Comparison of ENCODE assay signal across 10 cellular contexts in genomic region chr9:89359636-89360315, GRCh38. TPM values are rescaled to one million over a fixed set of nuclear protein-coding genes. Genes with fewer than 3 reads are reported as not detected.
DNase-seq lines count a peak whose midpoint lies in the region; ATAC-seq and TF ChIP-seq lines count a peak whose summit lies in the region.
"Had no signal": no experiment of that assay in that cellular context is flagged by ENCODE, and none has a peak within 500 bp of the region (broad histone marks: within the 10 kb centered on the region; RNA-seq: fewer than 3 reads in every experiment).

No MANE protein-coding gene starts in this region.

- H3K9me3 ChIP-seq in subcutaneous abdominal adipose tissue (ENCODE audit: control insufficient read depth in 5 of 5, low read length in 5 of 5) (no peaks in the 10 kb centered on the region), transverse colon (no peaks in the 10 kb centered on the region)

- TF ChIP-seq CTCF in VCaP (conservative IDR thresholded peaks at IDR 0.05) = no peak
- TF ChIP-seq CTCF in transverse colon (IDR thresholded peaks at IDR 0.05) = no peak

- no peak for TF ChIP-seq EP300 in transverse colon (IDR thresholded peaks at IDR 0.05; ENCODE audit: low read depth)

- in situ Hi-C loops in transverse colon (cut with MboI; ENCODE audit: low pct_ligation_motif_present in 1 of 4, low pct_unique_long_range_greater_than_20kb in 1 of 4, low sequenced_read_pairs in 3 of 4) = no loop called here

- intact Hi-C loops in activated CD4-positive, alpha-beta T cell treated with anti-CD3 and anti-CD28 coated beads, Interleukin-2, amount 10 ng/mL, durations not matched to agents 24 days and 14 days (cut with micrococcal nuclease) = no loop called here
- intact Hi-C loops in left cardiac atrium (cut with DNase I) = no loop called here
- intact Hi-C loops in transverse colon (cut with DNase I; ENCODE audit: low total_unique reads) = no loop called here

- no peak for DNase-seq in activated CD4-positive, alpha-beta T cell treated with anti-CD3 and anti-CD28 coated beads, Interleukin-2, amount 10 ng/mL, durations not matched to agents 24 days and 14 days
- DNase-seq in activated CD4-positive, alpha-beta T cell treated with anti-CD3 and anti-CD28 coated beads, Interleukin-2, amount 50 U/mL, for 1 hour = no peak
- DNase-seq in left cardiac atrium (peak; percentile 22), transverse colon (no peak), NCI-H1436 treated with DMSO at 0.1 percent for 48 hours (lab: John Stamatoyannopoulos, UW) (no peak), COR-L47 (lab: John Stamatoyannopoulos, UW) (no peak)
- DNase-seq: activated CD4-positive, alpha-beta T cell treated with anti-CD3 and anti-CD28 coated beads for 48 hours had no signal

- H3K4me3 ChIP-seq in subcutaneous abdominal adipose tissue (ENCODE audit: low read depth in 1 of 5, low read length in 5 of 5) (no peak overlapping the region), transverse colon (no peak overlapping the region)

- no peaks in the 10 kb centered on the region for H3K27me3 ChIP-seq in subcutaneous abdominal adipose tissue (ENCODE audit: control insufficient read depth in 5 of 5, insufficient read depth in 4 of 5, low read length in 5 of 5)
- no peaks in the 10 kb centered on the region for H3K27me3 ChIP-seq in transverse colon

- H3K9me3 Mint-ChIP-seq in activated CD4-positive, alpha-beta T cell treated with anti-CD3 and anti-CD28 coated beads, Interleukin-2, amount 10 ng/mL, durations not matched to agents 24 days and 14 days = no peaks in the 10 kb centered on the region

- H3K27ac ChIP-seq in VCaP (peak overlapping the region; percentile 11; the same call in 1 of the 2 replicates), subcutaneous abdominal adipose tissue (ENCODE audit: low read depth, low read length) (peak overlapping the region; percentile 9), transverse colon (no peak overlapping the region)

- no peak overlapping the region for H3K4me3 Mint-ChIP-seq in activated CD4-positive, alpha-beta T cell treated with anti-CD3 and anti-CD28 coated beads, Interleukin-2, amount 10 ng/mL, durations not matched to agents 24 days and 14 days
- H3K4me3 Mint-ChIP-seq: B cell had no signal

- H3K4me1 ChIP-seq in subcutaneous abdominal adipose tissue (ENCODE audit: control insufficient read depth in 5 of 5, insufficient read depth in 5 of 5, low read length in 5 of 5) (peaks cover 0 to 6% (median 0%) of the 10 kb centered on the region in 5 donors), transverse colon (no peaks in the 10 kb centered on the region)

- ATAC-seq in left cardiac atrium = peak in 1 of 2 donors; percentile 23

- H3K36me3 ChIP-seq in subcutaneous abdominal adipose tissue (ENCODE audit: control insufficient read depth in 5 of 5, insufficient read depth in 5 of 5, low read length in 5 of 5) = peaks cover 20 to 78% (median 75%) of the 10 kb centered on the region in 5 donors
- peaks cover 0 to 45% (median 20%) of the 10 kb centered on the region in 4 donors for H3K36me3 ChIP-seq in transverse colon

- no peak overlapping the region for H3K9ac ChIP-seq in subcutaneous abdominal adipose tissue (ENCODE audit: low read length in 5 of 5)

- H3K27me3 Mint-ChIP-seq in activated CD4-positive, alpha-beta T cell treated with anti-CD3 and anti-CD28 coated beads, Interleukin-2, amount 10 ng/mL, durations not matched to agents 24 days and 14 days = no peaks in the 10 kb centered on the region
- H3K27me3 Mint-ChIP-seq: B cell had no signal

- H3K4me1 Mint-ChIP-seq in activated CD4-positive, alpha-beta T cell treated with anti-CD3 and anti-CD28 coated beads, Interleukin-2, amount 10 ng/mL, durations not matched to agents 24 days and 14 days = peaks cover 9% of the 10 kb centered on the region
- H3K4me1 Mint-ChIP-seq: B cell had no signal

- H3K27ac Mint-ChIP-seq in activated CD4-positive, alpha-beta T cell treated with anti-CD3 and anti-CD28 coated beads, Interleukin-2, amount 10 ng/mL, durations not matched to agents 24 days and 14 days = peak overlapping the region; percentile 78

- no peak for TF ChIP-seq POLR2A in transverse colon (IDR thresholded peaks at IDR 0.05)

- WGBS in transverse colon (ENCODE audit: low coverage in 1 of 2), 2 donors = 80 to 87% methylated on average over 3 to 8 of the region's 8 CpGs

- H3K36me3 Mint-ChIP-seq in activated CD4-positive, alpha-beta T cell treated with anti-CD3 and anti-CD28 coated beads, Interleukin-2, amount 10 ng/mL, durations not matched to agents 24 days and 14 days (ENCODE audit: low read depth) = peaks cover 56% of the 10 kb centered on the region

RNA-seq across cellular contexts. Expression of gene SECISBP2, which starts 41.5 kb away (rescaled TPM):
- 48.6 and 50.7 TPM in 2 replicates for total RNA-seq in activated CD4-positive, alpha-beta T cell treated with anti-CD3 and anti-CD28 coated beads, Interleukin-2, amount 10 ng/mL, durations not matched to agents 24 days and 14 days
- 10 to 100 TPM; 17.1 to 22.7 TPM for total RNA-seq in left cardiac atrium
- total RNA-seq in transverse colon = 100 to 1,000 TPM in 1 of 4 donors, 10 to 100 TPM in 3; 46.8 to 127 (median 69.6) TPM

RNA-seq across cellular contexts. Expression of gene CKS2, which starts 48.8 kb away (rescaled TPM):
- total RNA-seq in activated CD4-positive, alpha-beta T cell treated with anti-CD3 and anti-CD28 coated beads, Interleukin-2, amount 10 ng/mL, durations not matched to agents 24 days and 14 days = 167 and 176 TPM in 2 replicates
- total RNA-seq in left cardiac atrium = 1 to 10 TPM; 4.2 to 8.6 TPM
- 10 to 100 TPM in 3 of 4 donors, not detected in 1; 14.5 to 28.8 (median 16.0) TPM for total RNA-seq in transverse colon

Comparison
In these comparisons a context has a peak if more than half of its experiments do, and no peak if none do; other contexts are left out.
1. H3K27ac ChIP-seq: peak in VCaP (single experiment) and subcutaneous abdominal adipose tissue (single experiment); none in transverse colon (0 of 4).